In genomic region chr1:151197863-151198253, GRCh38 we compare ENCODE assay signal across 8 cellular contexts. TPM values are rescaled to one million over a fixed set of nuclear protein-coding genes. Genes with fewer than 3 reads are reported as not detected.
DNase-seq lines count a peak whose midpoint lies in the region; ATAC-seq and TF ChIP-seq lines count a peak whose summit lies in the region.

No MANE protein-coding gene starts in this region.

- peak overlapping the region; percentile 20 for H3K27ac ChIP-seq in cingulate gyrus (ENCODE audit: low read depth, low read length)

- no peaks in the 10 kb centered on the region for H3K36me3 Mint-ChIP-seq in natural killer cell

- H3K4me3 Mint-ChIP-seq in natural killer cell: peak overlapping the region; percentile 100

- no peaks in the 10 kb centered on the region for H3K9me3 Mint-ChIP-seq in natural killer cell

- intact Hi-C loops in natural killer cell (cut with micrococcal nuclease): loop anchor here (1.0 kb wide), 2 partner anchors 8 to 53 kb away; partner anchors contain the start of gene VPS72

- peaks cover 28 to 29% of the 10 kb centered on the region in 2 donors for H3K4me1 Mint-ChIP-seq in natural killer cell

- ATAC-seq in natural killer cell (no peak), HG03342 (IDR thresholded peaks at IDR 0.05; ENCODE audit: unreplicated experiment) (no peak), GM18873 (IDR thresholded peaks at IDR 0.05; ENCODE audit: low FRiP score, unreplicated experiment) (no peak), GM18519 (IDR thresholded peaks at IDR 0.05; ENCODE audit: low FRiP score, unreplicated experiment) (no peak), HG02571 (IDR thresholded peaks at IDR 0.05; ENCODE audit: unreplicated experiment) (no peak)

- DNase-seq in DMS153 treated with DMSO at 0.1 percent for 48 hours (lab: John Stamatoyannopoulos, UW; ENCODE audit: unreplicated experiment): peak; percentile 53
- peak; percentile 61 for DNase-seq in NCI-H146 treated with DMSO at 0.1 percent for 48 hours (lab: John Stamatoyannopoulos, UW; ENCODE audit: unreplicated experiment)
- DNase-seq in natural killer cell: no peak

- H3K27ac Mint-ChIP-seq in natural killer cell: peak overlapping the region; percentile 98 to 99

- peaks cover 7% of the 10 kb centered on the region in 2 donors for H3K27me3 Mint-ChIP-seq in natural killer cell (ENCODE audit: low read depth in 2 of 2)

- TF ChIP-seq CTCF in natural killer cell (IDR thresholded peaks at IDR 0.05): no peak

RNA-seq across cellular contexts. Expression of gene PIP5K1A, which starts 0.5 kb away (rescaled TPM):
- total RNA-seq in natural killer cell: 10 to 100 TPM; 42.0 to 65.2 (median 44.6) TPM

RNA-seq across cellular contexts. Expression of gene VPS72, which starts 7.9 kb away (rescaled TPM):
- total RNA-seq in natural killer cell: 10 to 100 TPM; 26.2 to 45.1 (median 44.8) TPM

RNA-seq across cellular contexts. Expression of gene TMOD4, which starts 22.1 kb away (rescaled TPM):
- 1 to 10 TPM in 2 of 3 donors, not detected in 1; 2.6 to 3.8 TPM for total RNA-seq in natural killer cell

RNA-seq across cellular contexts. Expression of gene SCNM1, which starts 31.9 kb away (rescaled TPM):
- total RNA-seq in natural killer cell: 10 to 100 TPM; 52.3 to 54.2 (median 52.9) TPM

RNA-seq across cellular contexts. Expression of gene LYSMD1, which starts 32.2 kb away (rescaled TPM):
- total RNA-seq in natural killer cell: 1 to 10 TPM; 1.0 to 1.7 (median 1.2) TPM
